In genomic region chr9:26175264-26175663, GRCh38 we compare ENCODE assay signal across 23 cellular contexts.
DNase-seq lines count a peak whose midpoint lies in the region; TF ChIP-seq lines count a peak whose summit lies in the region.
"Had no signal": no experiment of that assay in that cellular context is flagged by ENCODE, and none has a peak within 500 bp of the region (broad histone marks: within the 10 kb centered on the region; RNA-seq: fewer than 3 reads in every experiment).

No MANE protein-coding gene starts in this region.

- intact Hi-C loops in mammary epithelial cell (cut with micrococcal nuclease) (no loop called here), MCF 10A (cut with micrococcal nuclease) (no loop called here), testis (cut with DNase I; ENCODE audit: low total_unique reads) (no loop called here)

- H3F3A ChIP-seq in smooth muscle cell (ENCODE audit: low read depth), result no peaks in the 10 kb centered on the region

- in situ Hi-C loops in mammary epithelial cell (cut with MboI; ENCODE audit: low sequenced_read_pairs in 2 of 2), result no loop called here

- no peak overlapping the region for H3K27ac ChIP-seq in mammary epithelial cell (ENCODE audit: insufficient read depth, low read depth, low read length)
- peak overlapping the region; percentile 15 for H3K27ac ChIP-seq in smooth muscle cell (ENCODE audit: low read depth)
- no peak overlapping the region for H3K27ac ChIP-seq in testis
- H3K27ac ChIP-seq: esophagus squamous epithelium, ovary, transverse colon had no signal

- POLR2A ChIA-PET in MCF 10A (lab: Yijun Ruan, JAX), result no interaction called here

- dilution Hi-C loops in mammary epithelial cell (cut with HindIII; ENCODE audit: low sequenced_read_pairs), result no loop called here

- H3K4me3 Mint-ChIP-seq in MCF 10A (ENCODE audit: unreplicated experiment), result no peak overlapping the region
- H3K4me3 Mint-ChIP-seq: activated naive CD8-positive, alpha-beta T cell treated with anti-CD3 and anti-CD28 coated beads, Interleukin-2, amount 50 U/mL, for 24 hours; activated T-cell treated with anti-CD3 and anti-CD28 coated beads, Interleukin-2, amount 50 U/mL, for 24 hours; central memory CD8-positive, alpha-beta T cell; nephron had no signal

- H3K27me3 ChIP-seq in mammary epithelial cell (ENCODE audit: insufficient read depth, low read length) (no peaks in the 10 kb centered on the region), smooth muscle cell (ENCODE audit: low read depth) (no peaks in the 10 kb centered on the region), testis (no peaks in the 10 kb centered on the region)
- H3K27me3 ChIP-seq: esophagus squamous epithelium, ovary, transverse colon had no signal

- no TSS peak for BruUV-seq in mammary epithelial cell (replicated peaks; lab: Mats Ljungman, UMichigan)
- no TSS peak for BruUV-seq in MCF 10A (replicated peaks; lab: Mats Ljungman, UMichigan)

- H3K4me3 ChIP-seq in mammary epithelial cell (replicated peaks in 1 of 3; ENCODE audit: insufficient read depth in 1 of 3, low read depth in 2 of 3, low read length in 3 of 3), result no peak overlapping the region
- no peak overlapping the region for H3K4me3 ChIP-seq in LNCaP clone FGC (ENCODE audit: low read depth, low read length)
- H3K4me3 ChIP-seq in fibroblast of mammary gland (ENCODE audit: control insufficient read depth, low read depth, low read length), result no peak overlapping the region
- no peak overlapping the region for H3K4me3 ChIP-seq in smooth muscle cell
- H3K4me3 ChIP-seq in testis, result no peak overlapping the region
- H3K4me3 ChIP-seq: esophagus squamous epithelium, ovary, transverse colon had no signal

- H2AFZ ChIP-seq in mammary epithelial cell (ENCODE audit: low read depth, low read length), result no peak overlapping the region
- no peak overlapping the region for H2AFZ ChIP-seq in smooth muscle cell (ENCODE audit: low read depth)

- CTCF ChIA-PET in mammary epithelial cell (lab: Charles Lee; ENCODE audit: low non-redundant PET) (no interaction called here), MCF 10A (lab: Yijun Ruan, JAX) (interaction anchor here (0.7 kb wide), 1 partner anchor 59 kb away, joined by 3 read pairs; no protein-coding TSS in a partner anchor)

- no peaks in the 10 kb centered on the region for H3K36me3 ChIP-seq in mammary epithelial cell (ENCODE audit: insufficient read depth, low read length)
- no peaks in the 10 kb centered on the region for H3K36me3 ChIP-seq in smooth muscle cell (ENCODE audit: low read depth)
- H3K36me3 ChIP-seq in testis (ENCODE audit: low read depth, missing control alignments), result no peaks in the 10 kb centered on the region
- H3K36me3 ChIP-seq: esophagus squamous epithelium, ovary, transverse colon had no signal

- no peaks in the 10 kb centered on the region for H3K27me3 Mint-ChIP-seq in MCF 10A (ENCODE audit: insufficient read depth, unreplicated experiment)
- H3K27me3 Mint-ChIP-seq: activated naive CD8-positive, alpha-beta T cell treated with anti-CD3 and anti-CD28 coated beads, Interleukin-2, amount 50 U/mL, for 24 hours; activated T-cell treated with anti-CD3 and anti-CD28 coated beads, Interleukin-2, amount 50 U/mL, for 24 hours; central memory CD8-positive, alpha-beta T cell had no signal

- DNase-seq in mammary epithelial cell (peak; percentile 41), MCF 10A (ENCODE audit: unreplicated experiment) (no peak), LNCaP clone FGC (ENCODE audit: low read depth) (peak; percentile 18), fibroblast of mammary gland (ENCODE audit: low read depth) (peak; percentile 10), smooth muscle cell (lab: John Stamatoyannopoulos, UW; ENCODE audit: unreplicated experiment) (no peak), GM19238 (ENCODE audit: insufficient read length, low spot score) (no peak), testis (no peak)
- DNase-seq in activated CD4-positive, CD25-positive, alpha-beta regulatory T cell treated with anti-CD3 and anti-CD28 coated beads, Interleukin-2, amount 50 U/mL, for 72 hours, result no peak
- DNase-seq: activated CD4-positive, alpha-beta T cell treated with anti-CD3 and anti-CD28 coated beads for 4 hours; activated CD8-positive, alpha-beta memory T cell treated with anti-CD3 and anti-CD28 coated beads for 24 hours; activated naive CD8-positive, alpha-beta T cell treated with anti-CD3 and anti-CD28 coated beads, Interleukin-2, amount 50 U/mL, for 24 hours; activated T-cell treated with anti-CD3 and anti-CD28 coated beads, Interleukin-2, amount 50 U/mL, for 24 hours; C1 segment of cervical spinal cord; DMS79; esophagus squamous epithelium; NCI-H1105; NCI-H1930; NCI-H748 treated with DMSO at 0.1 percent for 48 hours; ovary; stimulated activated CD4-positive, alpha-beta T cell treated with anti-CD3 and anti-CD28 coated beads, Interleukin-2, amount 100 ng/mL, for 48 hours; transverse colon had no signal

- H3K9ac ChIP-seq in mammary epithelial cell (ENCODE audit: insufficient read depth, low read length), result no peak overlapping the region
- H3K9ac ChIP-seq in smooth muscle cell (ENCODE audit: low read depth), result no peak overlapping the region

- H3K9me3 Mint-ChIP-seq in MCF 10A (ENCODE audit: unreplicated experiment), result peaks cover 8% of the 10 kb centered on the region
- H3K9me3 Mint-ChIP-seq: nephron had no signal

- H3K36me3 Mint-ChIP-seq in MCF 10A (ENCODE audit: insufficient read depth, unreplicated experiment), result no peaks in the 10 kb centered on the region

- 29% methylated on average over 1 of the region's 1 CpG for WGBS in mammary epithelial cell (ENCODE audit: low coverage, missing lambda C conversion rate)
- 90% methylated on average over 1 of the region's 1 CpG for WGBS in smooth muscle cell (ENCODE audit: low lambda C conversion rate)
- WGBS in testis, 2 donors, result 100% methylated on average over 1 of the region's 1 CpG

- no peaks in the 10 kb centered on the region for H3K4me1 Mint-ChIP-seq in MCF 10A (ENCODE audit: insufficient read depth, unreplicated experiment)
- H3K4me1 Mint-ChIP-seq: activated naive CD8-positive, alpha-beta T cell treated with anti-CD3 and anti-CD28 coated beads, Interleukin-2, amount 50 U/mL, for 24 hours; central memory CD8-positive, alpha-beta T cell had no signal

- TF ChIP-seq POLR2A in testis (IDR thresholded peaks at IDR 0.05), result no peak

- H4K20me1 ChIP-seq in mammary epithelial cell (ENCODE audit: insufficient read depth, low read length) (no peaks in the 10 kb centered on the region), smooth muscle cell (ENCODE audit: low read depth) (no peaks in the 10 kb centered on the region)

- TF ChIP-seq CTCF in mammary epithelial cell (conservative IDR thresholded peaks at IDR 0.05 in 1 of 2, IDR thresholded peaks at IDR 0.05 in 1 of 2; ENCODE audit: extremely low read depth in 1 of 2, insufficient read depth in 1 of 2, low read depth in 1 of 2, low read length in 2 of 2), result no peak
- TF ChIP-seq CTCF in MCF 10A (IDR thresholded peaks at IDR 0.05; ENCODE audit: unreplicated experiment), result no peak
- no peak for TF ChIP-seq CTCF in LNCaP clone FGC (IDR thresholded peaks at IDR 0.05; ENCODE audit: control insufficient read depth, extremely low read depth, insufficient read depth)
- no peak for TF ChIP-seq CTCF in fibroblast of mammary gland (conservative IDR thresholded peaks at IDR 0.05; ENCODE audit: control insufficient read depth, insufficient read depth, low read depth, low read length)
- TF ChIP-seq CTCF in smooth muscle cell (IDR thresholded peaks at IDR 0.05; ENCODE audit: borderline replicate concordance, insufficient read depth, poor library complexity, severe bottlenecking), result no peak
- TF ChIP-seq CTCF in testis (IDR thresholded peaks at IDR 0.05), result no peak

- H3K4me1 ChIP-seq in mammary epithelial cell (ENCODE audit: insufficient read depth, low read length), result peaks cover 9% of the 10 kb centered on the region
- H3K4me1 ChIP-seq in smooth muscle cell (ENCODE audit: low read depth), result no peaks in the 10 kb centered on the region
- no peaks in the 10 kb centered on the region for H3K4me1 ChIP-seq in testis
- H3K4me1 ChIP-seq: esophagus squamous epithelium, transverse colon had no signal

- H3K27ac Mint-ChIP-seq in MCF 10A (ENCODE audit: low read depth, unreplicated experiment), result no peak overlapping the region
- H3K27ac Mint-ChIP-seq: activated naive CD8-positive, alpha-beta T cell treated with anti-CD3 and anti-CD28 coated beads, Interleukin-2, amount 50 U/mL, for 24 hours; activated T-cell treated with anti-CD3 and anti-CD28 coated beads, Interleukin-2, amount 50 U/mL, for 24 hours; nephron had no signal

- H3K9me3 ChIP-seq in mammary epithelial cell (replicated peaks; ENCODE audit: insufficient read depth, low read length), result no peaks in the 10 kb centered on the region
- H3K9me3 ChIP-seq in smooth muscle cell (replicated peaks; ENCODE audit: low read depth), result no peaks in the 10 kb centered on the region
- H3K9me3 ChIP-seq in testis, result no peaks in the 10 kb centered on the region
- H3K9me3 ChIP-seq: esophagus squamous epithelium, ovary, transverse colon had no signal

- H3K4me2 ChIP-seq in mammary epithelial cell (ENCODE audit: insufficient read depth, low read depth, low read length) (no peak overlapping the region), smooth muscle cell (no peak overlapping the region)

- H3K79me2 ChIP-seq in mammary epithelial cell (ENCODE audit: insufficient read depth, low read length) (no peaks in the 10 kb centered on the region), smooth muscle cell (ENCODE audit: low read depth) (no peaks in the 10 kb centered on the region)

Comparison
In these comparisons a context has a peak if more than half of its experiments do, and no peak if none do; other contexts are left out.
1. DNase-seq: peak in mammary epithelial cell (single experiment), LNCaP clone FGC (single experiment) and fibroblast of mammary gland (single experiment); none in MCF 10A (single experiment), smooth muscle cell (single experiment), GM19238 (single experiment), testis (single experiment) and activated CD4-positive, CD25-positive, alpha-beta regulatory T cell treated with anti-CD3 and anti-CD28 coated beads, Interleukin-2, amount 50 U/mL, for 72 hours (single experiment).